2 cellular contexts compared by ENCODE assay signal in the genomic region with DNA sequence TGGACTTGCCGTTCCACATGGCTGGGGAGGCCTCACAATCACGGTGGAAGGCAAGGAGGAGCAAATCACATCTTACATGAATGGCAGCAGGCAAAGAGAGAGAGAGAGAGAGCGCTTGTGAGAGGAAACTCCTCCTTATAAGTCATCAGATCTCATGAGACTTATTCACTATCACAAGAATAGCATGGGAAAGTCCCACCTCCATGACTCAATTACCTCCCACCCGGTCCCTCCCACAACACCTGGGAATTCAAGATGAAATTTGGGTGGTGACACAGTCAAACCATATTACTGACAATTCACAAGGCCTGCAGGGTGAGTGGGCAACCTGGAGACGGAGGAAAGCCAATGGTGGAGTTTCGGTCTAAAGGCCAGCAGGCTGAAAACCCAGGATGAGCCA.
TF ChIP-seq lines count a peak whose summit lies in the region.

No MANE protein-coding gene starts in this region.

TF ChIP-seq in IMR-90, 13 proteins besides CTCF, POLR2A, EP300 and RAD21:
- TF ChIP-seq, protein P1, sequence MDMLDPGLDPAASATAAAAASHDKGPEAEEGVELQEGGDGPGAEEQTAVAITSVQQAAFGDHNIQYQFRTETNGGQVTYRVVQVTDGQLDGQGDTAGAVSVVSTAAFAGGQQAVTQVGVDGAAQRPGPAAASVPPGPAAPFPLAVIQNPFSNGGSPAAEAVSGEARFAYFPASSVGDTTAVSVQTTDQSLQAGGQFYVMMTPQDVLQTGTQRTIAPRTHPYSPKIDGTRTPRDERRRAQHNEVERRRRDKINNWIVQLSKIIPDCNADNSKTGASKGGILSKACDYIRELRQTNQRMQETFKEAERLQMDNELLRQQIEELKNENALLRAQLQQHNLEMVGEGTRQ (IDR thresholded peaks at IDR 0.05; ENCODE audit: low read depth, low read length) = no peak
- TF ChIP-seq MAZ (IDR thresholded peaks at IDR 0.05; ENCODE audit: borderline replicate concordance, low read depth, low read length) (no peak), SMC3 (IDR thresholded peaks at IDR 0.05; ENCODE audit: low read depth, low read length) (no peak), CEBPB (IDR thresholded peaks at IDR 0.05; ENCODE audit: low read depth, low read length) (no peak), MXI1 (IDR thresholded peaks at IDR 0.05; ENCODE audit: borderline replicate concordance, low read depth, low read length) (no peak), MAFK (IDR thresholded peaks at IDR 0.05; ENCODE audit: low read depth, low read length) (no peak), NFE2L2 (IDR thresholded peaks at IDR 0.05; ENCODE audit: low read depth, low read length) (no peak), BHLHE40 (IDR thresholded peaks at IDR 0.05; ENCODE audit: low read depth, low read length) (no peak), RCOR1 (IDR thresholded peaks at IDR 0.05; ENCODE audit: insufficient replicate concordance, low read length) (no peak), CHD1 (IDR thresholded peaks at IDR 0.05; ENCODE audit: low read depth, low read length) (no peak), FOS (IDR thresholded peaks at IDR 0.05; ENCODE audit: low read depth, low read length) (no peak), RFX5 (IDR thresholded peaks at IDR 0.05; ENCODE audit: low read depth, low read length) (no peak)
- TF ChIP-seq, protein P2, sequence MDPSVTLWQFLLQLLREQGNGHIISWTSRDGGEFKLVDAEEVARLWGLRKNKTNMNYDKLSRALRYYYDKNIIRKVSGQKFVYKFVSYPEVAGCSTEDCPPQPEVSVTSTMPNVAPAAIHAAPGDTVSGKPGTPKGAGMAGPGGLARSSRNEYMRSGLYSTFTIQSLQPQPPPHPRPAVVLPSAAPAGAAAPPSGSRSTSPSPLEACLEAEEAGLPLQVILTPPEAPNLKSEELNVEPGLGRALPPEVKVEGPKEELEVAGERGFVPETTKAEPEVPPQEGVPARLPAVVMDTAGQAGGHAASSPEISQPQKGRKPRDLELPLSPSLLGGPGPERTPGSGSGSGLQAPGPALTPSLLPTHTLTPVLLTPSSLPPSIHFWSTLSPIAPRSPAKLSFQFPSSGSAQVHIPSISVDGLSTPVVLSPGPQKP (IDR thresholded peaks at IDR 0.05; ENCODE audit: borderline replicate concordance, low read depth, low read length) = no peak

TF ChIP-seq in SK-N-SH, 30 proteins besides CTCF, POLR2A, EP300 and RAD21 (continued from another document):
- TF ChIP-seq, protein P3, sequence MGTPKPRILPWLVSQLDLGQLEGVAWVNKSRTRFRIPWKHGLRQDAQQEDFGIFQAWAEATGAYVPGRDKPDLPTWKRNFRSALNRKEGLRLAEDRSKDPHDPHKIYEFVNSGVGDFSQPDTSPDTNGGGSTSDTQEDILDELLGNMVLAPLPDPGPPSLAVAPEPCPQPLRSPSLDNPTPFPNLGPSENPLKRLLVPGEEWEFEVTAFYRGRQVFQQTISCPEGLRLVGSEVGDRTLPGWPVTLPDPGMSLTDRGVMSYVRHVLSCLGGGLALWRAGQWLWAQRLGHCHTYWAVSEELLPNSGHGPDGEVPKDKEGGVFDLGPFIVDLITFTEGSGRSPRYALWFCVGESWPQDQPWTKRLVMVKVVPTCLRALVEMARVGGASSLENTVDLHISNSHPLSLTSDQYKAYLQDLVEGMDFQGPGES (IDR thresholded peaks at IDR 0.05; ENCODE audit: low read depth, low read length) = no peak
- TF ChIP-seq FOXM1 (IDR thresholded peaks at IDR 0.05; ENCODE audit: low read depth) (no peak), MEF2A (IDR thresholded peaks at IDR 0.05; ENCODE audit: borderline replicate concordance, low read depth) (no peak), YY1 (IDR thresholded peaks at IDR 0.05; ENCODE audit: low read depth) (no peak), NFIC (IDR thresholded peaks at IDR 0.05; ENCODE audit: borderline replicate concordance) (no peak), EZH2phosphoT487 (IDR thresholded peaks at IDR 0.05; ENCODE audit: borderline replicate concordance, low read depth) (no peak), POLR2AphosphoS5 (IDR thresholded peaks at IDR 0.05; ENCODE audit: low read depth, low read length) (no peak), CHD2 (IDR thresholded peaks at IDR 0.05; ENCODE audit: low read length, partially characterized antibody) (no peak), RCOR1 (IDR thresholded peaks at IDR 0.05; ENCODE audit: low read length) (no peak), FOXJ3 (CRISPR knock-in tag; IDR thresholded peaks at IDR 0.05) (no peak), RFX5 (IDR thresholded peaks at IDR 0.05; ENCODE audit: low read length) (no peak), TCF12 (IDR thresholded peaks at IDR 0.05) (no peak)
- TF ChIP-seq, protein P4, sequence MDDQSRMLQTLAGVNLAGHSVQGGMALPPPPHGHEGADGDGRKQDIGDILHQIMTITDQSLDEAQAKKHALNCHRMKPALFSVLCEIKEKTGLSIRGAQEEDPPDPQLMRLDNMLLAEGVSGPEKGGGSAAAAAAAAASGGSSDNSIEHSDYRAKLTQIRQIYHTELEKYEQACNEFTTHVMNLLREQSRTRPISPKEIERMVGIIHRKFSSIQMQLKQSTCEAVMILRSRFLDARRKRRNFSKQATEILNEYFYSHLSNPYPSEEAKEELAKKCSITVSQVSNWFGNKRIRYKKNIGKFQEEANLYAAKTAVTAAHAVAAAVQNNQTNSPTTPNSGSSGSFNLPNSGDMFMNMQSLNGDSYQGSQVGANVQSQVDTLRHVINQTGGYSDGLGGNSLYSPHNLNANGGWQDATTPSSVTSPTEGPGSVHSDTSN (IDR thresholded peaks at IDR 0.05) = no peak
TF ChIP-seq in SK-N-SH: peak in this region for 0.
